Comparison of ENCODE assay signal across 9 cellular contexts in genomic region chr1:230068952-230069684, GRCh38. TPM values are rescaled to one million over a fixed set of nuclear protein-coding genes. Genes with fewer than 3 reads are reported as not detected.
DNase-seq lines count a peak whose midpoint lies in the region; ATAC-seq, FAIRE-seq and TF ChIP-seq lines count a peak whose summit lies in the region.
"Had no signal": no experiment of that assay in that cellular context is flagged by ENCODE, and none has a peak within 500 bp of the region (broad histone marks: within the 10 kb centered on the region; RNA-seq: fewer than 3 reads in every experiment).

No MANE protein-coding gene starts in this region.

- H3K9ac ChIP-seq in H1 (replicated peaks in 1 of 4; ENCODE audit: extremely low read depth in 1 of 4, low read depth in 3 of 4, low read length in 3 of 4), result no peak overlapping the region; a peak in 1 of 7 replicates

- H3K79me2 ChIP-seq in ACC112 (ENCODE audit: control insufficient read depth, insufficient read depth, low read length, unreplicated experiment) (peaks cover 68% of the 10 kb centered on the region), H1 (ENCODE audit: control insufficient read depth in 1 of 2, insufficient read depth in 2 of 2, low read length in 2 of 2) (peaks cover 13 to 61% of the 10 kb centered on the region in 2 experiments)

- H3K23ac ChIP-seq in H1 (ENCODE audit: insufficient read length), result no peak overlapping the region

- no peak overlapping the region for H2BK5ac ChIP-seq in H1 (ENCODE audit: low read depth, low read length)

- no peak for TF ChIP-seq POLR2A in H1 (IDR thresholded peaks at IDR 0.05; ENCODE audit: control extremely low read depth in 1 of 2, low read depth in 2 of 2, low read length in 2 of 2)

- no peak overlapping the region for H4K5ac ChIP-seq in H1 (ENCODE audit: insufficient read length, low read depth, low read length)

- H3K36me3 ChIP-seq in ACC112 (ENCODE audit: insufficient read depth, low read length) (no peaks in the 10 kb centered on the region), H1 (ENCODE audit: control insufficient read depth in 2 of 4, insufficient read depth in 4 of 4, low read length in 3 of 4) (no peaks in the 10 kb centered on the region), neuron (ENCODE audit: insufficient read depth, low read length) (no peaks in the 10 kb centered on the region), WERI-Rb-1 (no peaks in the 10 kb centered on the region)

- H3K18ac ChIP-seq in H1 (ENCODE audit: extremely low read depth, low read length), result no peak overlapping the region

- peak in 1 of 2 experiments; percentile 13; a peak in 2 of 4 replicates for TF ChIP-seq RAD21 in H1 (IDR thresholded peaks at IDR 0.05 in 1 of 2, conservative IDR thresholded peaks at IDR 0.05 in 1 of 2; ENCODE audit: low read depth in 2 of 2, low read length in 2 of 2)

- WGBS in H1 (ENCODE audit: extremely low coverage in 1 of 2, insufficient coverage in 1 of 2, insufficient read length in 1 of 2, insufficient replicate concordance in 2 of 2, low coverage in 1 of 2, low lambda C conversion rate in 2 of 2, missing lambda C conversion rate in 1 of 2), 2 experiments, result 60% methylated on average over 13 of the region's 13 CpGs; no CpG with 5 or more reads in 1 of the 2 experiments

- FAIRE-seq in H1 (lab: Jason Lieb, UNC), result no peak

- CTCF ChIA-PET in H1 (lab: Charles Lee; ENCODE audit: partially characterized antibody), result interaction anchor here (0.6 to 1.2 kb wide), 6 partner anchors 10 to 400 kb away, joined by 3 to 5 read pairs (median 3); no protein-coding TSS in a partner anchor

- peaks cover 18% of the 10 kb centered on the region; the same call in 1 of the 2 replicates for H3K79me1 ChIP-seq in H1 (ENCODE audit: low read depth, low read length)

- no peak overlapping the region for H2AK5ac ChIP-seq in H1 (ENCODE audit: low read depth, low read length)

- H2BK15ac ChIP-seq in H1 (ENCODE audit: low read length), result peak overlapping the region; percentile 61; the same call in 1 of the 2 replicates

- H2BK120ac ChIP-seq in H1 (replicated peaks; ENCODE audit: low read depth, low read length), result no peak overlapping the region

- no peak overlapping the region for H3K56ac ChIP-seq in H1 (replicated peaks; ENCODE audit: insufficient read length, low read depth, low read length)

- H3K27ac ChIP-seq in ACC112 (ENCODE audit: low read depth, low read length) (peak overlapping the region; percentile 66; the same call in 1 of the 2 replicates), H1 (ENCODE audit: low read depth, low read length) (no peak overlapping the region), WERI-Rb-1 (no peak overlapping the region)

- ATAC-seq in HG02763 (IDR thresholded peaks at IDR 0.05; ENCODE audit: unreplicated experiment), result no peak
- ATAC-seq: left colon had no signal

- no peak for TF ChIP-seq EP300 in H1 (IDR thresholded peaks at IDR 0.05; ENCODE audit: borderline replicate concordance in 1 of 2, low read depth in 2 of 2, low read length in 2 of 2)

- H3K27me3 ChIP-seq in ACC112 (ENCODE audit: insufficient read depth, low read length) (no peaks in the 10 kb centered on the region), H1 (replicated peaks in 1 of 4; ENCODE audit: control insufficient read depth in 3 of 4, extremely low read depth in 1 of 4, insufficient read depth in 3 of 4, low read length in 3 of 4) (peaks cover 0 to 7% (median 0%) of the 10 kb centered on the region in 4 experiments; a peak in 2 of 7 replicates), neuron (ENCODE audit: insufficient read depth, low read length) (no peaks in the 10 kb centered on the region), WERI-Rb-1 (ENCODE audit: insufficient read depth, low read depth, severe bottlenecking) (no peaks in the 10 kb centered on the region)

- H3K4me3 ChIP-seq in ACC112 (ENCODE audit: low read depth, low read length) (peak overlapping the region; percentile 92), GM12864 (ENCODE audit: low read depth, low read length) (peak overlapping the region; percentile 89), H1 (ENCODE audit: extremely low read depth in 1 of 4, insufficient read depth in 2 of 4, low read depth in 3 of 4, low read length in 4 of 4) (peak overlapping the region; percentile 19 to 91 (median 68); a peak in 6 of 8 replicates), neuron (ENCODE audit: low read length) (peak overlapping the region; percentile 84), WERI-Rb-1 (ENCODE audit: low read depth, low read length) (no peak overlapping the region)

- H4K91ac ChIP-seq in H1 (replicated peaks; ENCODE audit: insufficient read length, low read length), result no peak overlapping the region

- no peak for TF ChIP-seq CTCF in GM12864 (IDR thresholded peaks at IDR 0.05; ENCODE audit: low read depth, low read length, missing control alignments)
- peak in 1 of 3 experiments; percentile 21; a peak in 1 of 4 replicates for TF ChIP-seq CTCF in H1 (IDR thresholded peaks at IDR 0.05; ENCODE audit: control extremely low read depth in 1 of 3, insufficient read depth in 1 of 3, low read depth in 1 of 3, low read length in 3 of 3)
- TF ChIP-seq CTCF in WERI-Rb-1 (IDR thresholded peaks at IDR 0.05; ENCODE audit: low read depth, low read length), result no peak

- peaks cover 8% of the 10 kb centered on the region; the same call in 1 of the 2 replicates for H3K23me2 ChIP-seq in H1 (ENCODE audit: low read depth, low read length)

- DNase-seq in GM12864 (ENCODE audit: low read depth) (no peak), RPMI7951 (ENCODE audit: low read depth) (peak; percentile 29), H1 (ENCODE audit: low read depth in 1 of 2, low spot score in 2 of 2) (no peak), WERI-Rb-1 (no peak)
- no peak for DNase-seq in activated CD4-positive, CD25-positive, alpha-beta regulatory T cell treated with anti-CD3 and anti-CD28 coated beads, Interleukin-2, amount 50 U/mL, for 72 hours

- H3K4me2 ChIP-seq in H1 (ENCODE audit: insufficient read depth in 1 of 2, low read depth in 2 of 2, low read length in 2 of 2), result peak overlapping the region; percentile 82 to 83

- H4K20me1 ChIP-seq in H1 (replicated peaks in 1 of 2; ENCODE audit: control insufficient read depth in 1 of 2, insufficient read depth in 2 of 2, low read length in 2 of 2), result peaks cover 8 to 21% of the 10 kb centered on the region in 2 experiments

- H3K4ac ChIP-seq in H1 (replicated peaks; ENCODE audit: insufficient read length, low read depth, low read length), result no peak overlapping the region

- H2BK20ac ChIP-seq in H1 (ENCODE audit: low read length), result no peak overlapping the region

- H3K9me3 ChIP-seq in H1 (ENCODE audit: insufficient read depth in 2 of 2, low read depth in 1 of 2, low read length in 1 of 2) (no peaks in the 10 kb centered on the region), neuron (ENCODE audit: low read length) (peaks cover 2% of the 10 kb centered on the region), WERI-Rb-1 (ENCODE audit: severe bottlenecking) (no peaks in the 10 kb centered on the region)

- H3K4me1 ChIP-seq in ACC112 (ENCODE audit: control insufficient read depth, insufficient read depth, low read length, unreplicated experiment) (peaks cover 28% of the 10 kb centered on the region), H1 (replicated peaks in 1 of 4; ENCODE audit: control insufficient read depth in 3 of 4, insufficient read depth in 4 of 4, low read length in 3 of 4) (peaks cover 7 to 10% (median 8%) of the 10 kb centered on the region in 4 experiments; a peak in 5 of 7 replicates), neuron (ENCODE audit: insufficient read depth, low read length) (peaks cover 33% of the 10 kb centered on the region)

- H2AFZ ChIP-seq in ACC112 (ENCODE audit: low read length, unreplicated experiment), result no peak overlapping the region
- H2AFZ ChIP-seq in H1 (ENCODE audit: low read length), result no peak overlapping the region
- no peak overlapping the region for H2AFZ ChIP-seq in neuron (ENCODE audit: low read depth, low read length)

- no peak overlapping the region for H4K8ac ChIP-seq in H1 (ENCODE audit: extremely low read depth, insufficient read depth, low read length)

- POLR2A ChIA-PET in H1 (lab: Charles Lee; ENCODE audit: partially characterized antibody), result interaction anchor here (0.6 to 1.8 kb wide), 3 partner anchors 9 to 395 kb away, joined by 3 to 7 read pairs (median 4); no protein-coding TSS in a partner anchor

- no peak overlapping the region for H2BK12ac ChIP-seq in H1 (ENCODE audit: low read depth, low read length)

- H3K14ac ChIP-seq in H1 (ENCODE audit: insufficient read length), result no peak overlapping the region

TF ChIP-seq in H1, 55 proteins besides CTCF, POLR2A, EP300 and RAD21:
- TF ChIP-seq CHD1 (IDR thresholded peaks at IDR 0.05; ENCODE audit: low read depth, low read length) (no peak), MAFK (IDR thresholded peaks at IDR 0.05; ENCODE audit: low read depth, low read length) (no peak), USF2 (IDR thresholded peaks at IDR 0.05; ENCODE audit: low read length) (0 out of 2 replicates have a peak, but pooled peaks have one; percentile 8), RNF2 (IDR thresholded peaks at IDR 0.05; ENCODE audit: borderline replicate concordance, low read depth, low read length, missing control alignments, poor library complexity, severe bottlenecking) (no peak), MAX (IDR thresholded peaks at IDR 0.05) (peak; percentile 58)

RNA-seq across cellular contexts. Expression of gene GALNT2, which starts 2.1 kb away (rescaled TPM):
- 26.6 and 33.3 TPM in 2 replicates for total RNA-seq in RPMI7951 (2014; rRNA removed; shearing (Covaris generic))
- 75.3 and 83.7 TPM in 2 replicates for total RNA-seq in H1 (2021; fragmentation: NEBNext Ultra II Directional; extraction: Animal tissue kit (Norgen Biotek cat#: 25700))
- 34.5 and 47.8 TPM in 2 replicates for polyA plus RNA-seq in H1 (2011; rRNA removed)
- 40.8 TPM for polyA plus RNA-seq in H1 (2011; cell fraction: cytosol; rRNA removed)
- 65.6 TPM for polyA plus RNA-seq in H1 (2011; cell fraction: nucleus; rRNA removed)
- polyA plus RNA-seq in H1 (2012, experiment 1 of 2), result 51.1 to 58.7 TPM (median 53.7 TPM) in 4 replicates
- polyA plus RNA-seq in H1 (2012, experiment 2 of 2), result 35.2 TPM
- 90.5 TPM for polyA plus RNA-seq in H1 (2013, experiment 1 of 2)
- 94.8 TPM for polyA plus RNA-seq in H1 (2013, experiment 2 of 2)
- polyA minus RNA-seq in H1 (2011; rRNA and poly(A)+ RNA removed), result 34.8 and 35.8 TPM in 2 replicates
- polyA minus RNA-seq in H1 (2011; cell fraction: cytosol; rRNA and poly(A)+ RNA removed), result 32.2 TPM
- 36.7 TPM for polyA minus RNA-seq in H1 (2011; cell fraction: nucleus; rRNA and poly(A)+ RNA removed)
